1 cellular context compared by ENCODE assay signal in the genomic region with DNA sequence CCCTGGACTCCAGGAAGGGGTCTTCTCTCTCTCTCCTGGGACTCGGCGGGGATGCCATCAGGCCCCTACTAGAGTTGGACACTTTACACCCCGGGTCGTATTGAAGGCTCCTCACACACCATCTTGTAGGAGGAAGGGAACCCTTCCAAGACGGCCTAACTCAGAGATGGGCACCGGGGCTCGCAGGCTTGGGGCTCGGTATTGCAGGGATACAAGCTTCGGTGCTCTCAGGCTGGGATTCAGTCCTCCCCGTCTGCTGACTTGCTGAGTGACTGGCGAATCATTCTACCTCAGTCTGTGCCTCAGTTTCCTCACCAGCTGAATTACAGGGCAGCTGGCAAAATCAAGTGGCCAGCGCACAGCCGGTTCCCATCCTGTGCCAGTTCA.
TF ChIP-seq lines count a peak whose summit lies in the region.

No MANE protein-coding gene starts in this region.

TF ChIP-seq in K562, 482 proteins besides CTCF, POLR2A, EP300 and RAD21:
- TF ChIP-seq, protein P1, sequence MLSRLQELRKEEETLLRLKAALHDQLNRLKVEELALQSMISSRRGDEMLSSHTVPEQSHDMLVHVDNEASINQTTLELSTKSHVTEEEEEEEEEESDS (CRISPR knock-in tag; IDR thresholded peaks at IDR 0.05), result no peak
- peak; percentile 35; the same call in 1 of the 2 replicates for TF ChIP-seq RBFOX2 (IDR thresholded peaks at IDR 0.05; ENCODE audit: low read depth, low read length)
